ENCODE assay signal across 1 cellular context in the genomic region with DNA sequence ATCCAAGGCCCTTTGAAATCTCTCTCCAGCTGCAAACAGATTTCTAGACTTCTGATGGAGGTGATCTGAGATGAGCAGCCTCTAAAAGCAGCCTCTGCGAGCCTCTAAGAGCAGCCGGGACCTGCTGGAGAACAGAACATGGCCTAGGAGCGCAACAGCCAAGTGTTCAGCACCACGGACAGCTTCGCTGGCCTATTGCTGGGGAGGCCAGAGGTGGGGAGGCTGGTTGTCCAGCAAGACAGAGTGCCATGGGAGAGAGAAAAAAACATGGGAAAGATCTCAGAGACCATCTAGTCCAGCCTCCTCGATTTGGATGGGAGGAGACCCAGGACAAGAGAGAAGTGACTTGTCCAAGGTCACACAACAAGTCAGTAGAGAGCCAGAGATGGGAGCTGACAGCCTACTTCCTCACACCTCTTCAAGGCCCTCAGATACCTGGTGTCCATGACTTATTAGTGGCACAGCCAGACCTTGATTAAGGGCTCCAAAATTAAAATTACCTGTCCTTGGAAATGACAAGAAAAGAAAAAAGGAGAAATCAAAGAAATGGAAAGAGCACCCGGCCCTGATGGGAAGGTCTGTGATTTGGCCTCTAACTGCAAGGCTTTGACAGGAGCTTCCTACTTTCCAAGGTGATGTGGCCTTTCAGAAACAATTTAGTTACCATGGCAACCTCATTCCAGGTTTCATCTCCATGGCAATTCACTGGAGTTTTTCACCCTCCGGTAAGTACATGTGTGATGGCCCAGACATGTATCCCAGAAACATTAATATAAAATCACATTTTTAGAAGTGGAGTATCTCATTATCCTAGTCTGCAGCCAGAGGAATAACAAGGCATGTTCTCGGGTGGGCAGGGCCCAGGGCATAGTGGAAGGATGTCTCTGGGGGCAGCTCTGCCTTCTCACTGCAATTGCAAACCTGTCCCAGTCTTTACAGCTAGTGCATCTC.
TF ChIP-seq lines count a peak whose summit lies in the region.

No MANE protein-coding gene starts in this region.

TF ChIP-seq in WTC11, 78 proteins besides CTCF, POLR2A, EP300 and RAD21 (continued from another document and continues in another):
- TF ChIP-seq E2F4 (CRISPR knock-in tag; IDR thresholded peaks at IDR 0.05; ENCODE audit: borderline replicate concordance, low read depth) = no peak
- TF ChIP-seq ZNF532 (CRISPR knock-in tag; IDR thresholded peaks at IDR 0.05; ENCODE audit: borderline replicate concordance) = no peak
- TF ChIP-seq GRHL2 (CRISPR knock-in tag; IDR thresholded peaks at IDR 0.05; ENCODE audit: insufficient replicate concordance, severe bottlenecking) = no peak
- no peak for TF ChIP-seq ZNF263 (CRISPR knock-in tag; IDR thresholded peaks at IDR 0.05; ENCODE audit: low read depth)
- no peak for TF ChIP-seq OVOL2 (CRISPR knock-in tag; IDR thresholded peaks at IDR 0.05; ENCODE audit: borderline replicate concordance)
- TF ChIP-seq USF1 (CRISPR knock-in tag; IDR thresholded peaks at IDR 0.05) = peak; percentile 53; the same call in 1 of the 2 replicates
- no peak for TF ChIP-seq PRDM15 (CRISPR knock-in tag; IDR thresholded peaks at IDR 0.05)
- TF ChIP-seq HMGA2 (CRISPR knock-in tag; IDR thresholded peaks at IDR 0.05) = no peak
- TF ChIP-seq, protein P1, sequence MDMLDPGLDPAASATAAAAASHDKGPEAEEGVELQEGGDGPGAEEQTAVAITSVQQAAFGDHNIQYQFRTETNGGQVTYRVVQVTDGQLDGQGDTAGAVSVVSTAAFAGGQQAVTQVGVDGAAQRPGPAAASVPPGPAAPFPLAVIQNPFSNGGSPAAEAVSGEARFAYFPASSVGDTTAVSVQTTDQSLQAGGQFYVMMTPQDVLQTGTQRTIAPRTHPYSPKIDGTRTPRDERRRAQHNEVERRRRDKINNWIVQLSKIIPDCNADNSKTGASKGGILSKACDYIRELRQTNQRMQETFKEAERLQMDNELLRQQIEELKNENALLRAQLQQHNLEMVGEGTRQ (CRISPR knock-in tag; IDR thresholded peaks at IDR 0.05) = no peak
- TF ChIP-seq FOXJ3 (CRISPR knock-in tag; IDR thresholded peaks at IDR 0.05; ENCODE audit: borderline replicate concordance) = 0 out of 2 replicates have a peak, but pooled peaks have one; percentile 24
- 0 out of 2 replicates have a peak, but pooled peaks have one; percentile 41 for TF ChIP-seq ATF1 (CRISPR knock-in tag; IDR thresholded peaks at IDR 0.05)
- no peak for TF ChIP-seq NR3C1 (CRISPR knock-in tag; conservative IDR thresholded peaks at IDR 0.05; ENCODE audit: low read depth)
- TF ChIP-seq RELA (CRISPR knock-in tag; IDR thresholded peaks at IDR 0.05; ENCODE audit: borderline replicate concordance) = no peak
- peak; percentile 51; the same call in 1 of the 2 replicates for TF ChIP-seq SMAD3 (CRISPR knock-in tag; IDR thresholded peaks at IDR 0.05; ENCODE audit: borderline replicate concordance)
- TF ChIP-seq ZNF423 (CRISPR knock-in tag; IDR thresholded peaks at IDR 0.05) = no peak
- TF ChIP-seq ZNF416 (CRISPR knock-in tag; IDR thresholded peaks at IDR 0.05) = no peak
- TF ChIP-seq ZNF138 (CRISPR knock-in tag; conservative IDR thresholded peaks at IDR 0.05) = no peak
- TF ChIP-seq FOXK1 (CRISPR knock-in tag; IDR thresholded peaks at IDR 0.05) = peak; percentile 53; the same call in 1 of the 2 replicates
- TF ChIP-seq KAT7 (CRISPR knock-in tag; IDR thresholded peaks at IDR 0.05; ENCODE audit: borderline replicate concordance) = no peak
- TF ChIP-seq, protein P2, sequence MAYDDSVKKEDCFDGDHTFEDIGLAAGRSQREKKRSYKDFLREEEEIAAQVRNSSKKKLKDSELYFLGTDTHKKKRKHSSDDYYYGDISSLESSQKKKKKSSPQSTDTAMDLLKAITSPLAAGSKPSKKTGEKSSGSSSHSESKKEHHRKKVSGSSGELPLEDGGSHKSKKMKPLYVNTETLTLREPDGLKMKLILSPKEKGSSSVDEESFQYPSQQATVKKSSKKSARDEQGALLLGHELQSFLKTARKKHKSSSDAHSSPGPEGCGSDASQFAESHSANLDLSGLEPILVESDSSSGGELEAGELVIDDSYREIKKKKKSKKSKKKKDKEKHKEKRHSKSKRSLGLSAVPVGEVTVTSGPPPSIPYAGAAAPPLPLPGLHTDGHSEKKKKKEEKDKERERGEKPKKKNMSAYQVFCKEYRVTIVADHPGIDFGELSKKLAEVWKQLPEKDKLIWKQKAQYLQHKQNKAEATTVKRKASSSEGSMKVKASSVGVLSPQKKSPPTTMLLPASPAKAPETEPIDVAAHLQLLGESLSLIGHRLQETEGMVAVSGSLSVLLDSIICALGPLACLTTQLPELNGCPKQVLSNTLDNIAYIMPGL (CRISPR knock-in tag; IDR thresholded peaks at IDR 0.05) = no peak
- TF ChIP-seq ZMAT4 (CRISPR knock-in tag; IDR thresholded peaks at IDR 0.05) = no peak
- TF ChIP-seq MLX (CRISPR knock-in tag; IDR thresholded peaks at IDR 0.05) = no peak
- no peak for TF ChIP-seq NFATC4 (CRISPR knock-in tag; IDR thresholded peaks at IDR 0.05)
- peak; percentile 85; the same call in 1 of the 2 replicates for TF ChIP-seq ARID4B (CRISPR knock-in tag; IDR thresholded peaks at IDR 0.05; ENCODE audit: borderline replicate concordance)
- 0 out of 2 replicates have a peak, but pooled peaks have one; percentile 35 for TF ChIP-seq TCF7 (CRISPR knock-in tag; IDR thresholded peaks at IDR 0.05; ENCODE audit: low read depth)
- TF ChIP-seq ZNF317 (CRISPR knock-in tag; IDR thresholded peaks at IDR 0.05; ENCODE audit: borderline replicate concordance, low read depth) = no peak
- 0 out of 2 replicates have a peak, but pooled peaks have one; percentile 51 for TF ChIP-seq MYBL2 (CRISPR knock-in tag; IDR thresholded peaks at IDR 0.05)
- TF ChIP-seq NR1H2 (CRISPR knock-in tag; IDR thresholded peaks at IDR 0.05) = no peak
- no peak for TF ChIP-seq JAZF1 (CRISPR knock-in tag; IDR thresholded peaks at IDR 0.05)
- TF ChIP-seq IRF2 (CRISPR knock-in tag; IDR thresholded peaks at IDR 0.05; ENCODE audit: borderline replicate concordance, low read depth) = no peak
- TF ChIP-seq, protein P3, sequence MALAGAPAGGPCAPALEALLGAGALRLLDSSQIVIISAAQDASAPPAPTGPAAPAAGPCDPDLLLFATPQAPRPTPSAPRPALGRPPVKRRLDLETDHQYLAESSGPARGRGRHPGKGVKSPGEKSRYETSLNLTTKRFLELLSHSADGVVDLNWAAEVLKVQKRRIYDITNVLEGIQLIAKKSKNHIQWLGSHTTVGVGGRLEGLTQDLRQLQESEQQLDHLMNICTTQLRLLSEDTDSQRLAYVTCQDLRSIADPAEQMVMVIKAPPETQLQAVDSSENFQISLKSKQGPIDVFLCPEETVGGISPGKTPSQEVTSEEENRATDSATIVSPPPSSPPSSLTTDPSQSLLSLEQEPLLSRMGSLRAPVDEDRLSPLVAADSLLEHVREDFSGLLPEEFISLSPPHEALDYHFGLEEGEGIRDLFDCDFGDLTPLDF (CRISPR knock-in tag; IDR thresholded peaks at IDR 0.05) = no peak
- no peak for TF ChIP-seq GTF2I (CRISPR knock-in tag; conservative IDR thresholded peaks at IDR 0.05)
